Comparison of ENCODE assay signal across 8 cellular contexts in genomic region chr6:107957165-107957908, GRCh38. TPM values are rescaled to one million over a fixed set of nuclear protein-coding genes. Genes with fewer than 3 reads are reported as not detected.
DNase-seq lines count a peak whose midpoint lies in the region; ATAC-seq and TF ChIP-seq lines count a peak whose summit lies in the region.

No MANE protein-coding gene starts in this region.

- H3K36me3 ChIP-seq in WERI-Rb-1 (peaks cover 22% of the 10 kb centered on the region), kidney epithelial cell (ENCODE audit: control insufficient read depth, insufficient read depth, low read length) (no peaks in the 10 kb centered on the region)

- peak overlapping the region; percentile 95 for H3K27ac ChIP-seq in WERI-Rb-1

- H3K27me3 ChIP-seq in WERI-Rb-1 (ENCODE audit: insufficient read depth, low read depth, severe bottlenecking), result no peaks in the 10 kb centered on the region
- no peaks in the 10 kb centered on the region for H3K27me3 ChIP-seq in kidney epithelial cell (ENCODE audit: control insufficient read depth, insufficient read depth, low read length)

- CTCF ChIA-PET in GM10248 (lab: Yijun Ruan, JAX), result interaction anchor here (1.3 kb wide), 2 partner anchors 13 to 49 kb away, joined by 3 to 6 read pairs; no protein-coding TSS in a partner anchor

- peak; percentile 50 for DNase-seq in GM10248 (ENCODE audit: extremely low spot score)
- DNase-seq in LNCaP clone FGC (ENCODE audit: low read depth), result no peak
- peak; percentile 22 for DNase-seq in WERI-Rb-1
- peak; percentile 65 for DNase-seq in central memory CD4-positive, alpha-beta T cell
- DNase-seq in kidney epithelial cell (ENCODE audit: low read depth), result no peak
- peak; percentile 44 to 47 for DNase-seq in stimulated activated CD4-positive, alpha-beta T cell treated with anti-CD3 and anti-CD28 coated beads, Interleukin-15, amount 100 ng/mL, for 48 hours (ENCODE audit: low read depth in 2 of 2)
- no peak for DNase-seq in NCI-H774 (lab: John Stamatoyannopoulos, UW)

- TF ChIP-seq CTCF in GM10248 (IDR thresholded peaks at IDR 0.05; ENCODE audit: control extremely low read depth, extremely low read depth, low read depth, missing control alignments) (no peak), LNCaP clone FGC (IDR thresholded peaks at IDR 0.05; ENCODE audit: control insufficient read depth, extremely low read depth, insufficient read depth) (no peak), WERI-Rb-1 (IDR thresholded peaks at IDR 0.05; ENCODE audit: low read depth, low read length) (no peak), kidney epithelial cell (IDR thresholded peaks at IDR 0.05; ENCODE audit: insufficient read depth, low read length, poor library complexity, severe bottlenecking) (no peak)

- H3K9me3 ChIP-seq in WERI-Rb-1 (ENCODE audit: severe bottlenecking), result no peaks in the 10 kb centered on the region

- H3K4me3 ChIP-seq in LNCaP clone FGC (ENCODE audit: low read depth, low read length) (peak overlapping the region; percentile 93), WERI-Rb-1 (ENCODE audit: low read depth, low read length) (peak overlapping the region; percentile 96), kidney epithelial cell (ENCODE audit: low read depth, low read length) (peak overlapping the region; percentile 98)

- peak; percentile 26 for ATAC-seq in GM21786 (IDR thresholded peaks at IDR 0.05; ENCODE audit: unreplicated experiment)

- POLR2A ChIA-PET in GM10248 (lab: Yijun Ruan, JAX), result interaction anchor here (1.4 kb wide), 1 partner anchor 8 kb away, joined by 6 read pairs; no protein-coding TSS in a partner anchor

RNA-seq across cellular contexts. Expression of gene SEC63, which starts 0.7 kb away (rescaled TPM):
- total RNA-seq in kidney epithelial cell, result 25.1 TPM in 2 replicates

Comparison
In these comparisons a context has a peak if more than half of its experiments do, and no peak if none do; other contexts are left out.
1. DNase-seq: peak in GM10248 (single experiment), WERI-Rb-1 (single experiment), central memory CD4-positive, alpha-beta T cell (single experiment) and stimulated activated CD4-positive, alpha-beta T cell treated with anti-CD3 and anti-CD28 coated beads, Interleukin-15, amount 100 ng/mL, for 48 hours (2 of 2); none in LNCaP clone FGC (single experiment), kidney epithelial cell (single experiment) and NCI-H774 (single experiment).
2. Peak in every context shown above with its lines, with median percentiles within 50 percentile points of each other: H3K4me3 ChIP-seq.